Comparison of ENCODE assay signal across 2 cellular contexts in the genomic region with DNA sequence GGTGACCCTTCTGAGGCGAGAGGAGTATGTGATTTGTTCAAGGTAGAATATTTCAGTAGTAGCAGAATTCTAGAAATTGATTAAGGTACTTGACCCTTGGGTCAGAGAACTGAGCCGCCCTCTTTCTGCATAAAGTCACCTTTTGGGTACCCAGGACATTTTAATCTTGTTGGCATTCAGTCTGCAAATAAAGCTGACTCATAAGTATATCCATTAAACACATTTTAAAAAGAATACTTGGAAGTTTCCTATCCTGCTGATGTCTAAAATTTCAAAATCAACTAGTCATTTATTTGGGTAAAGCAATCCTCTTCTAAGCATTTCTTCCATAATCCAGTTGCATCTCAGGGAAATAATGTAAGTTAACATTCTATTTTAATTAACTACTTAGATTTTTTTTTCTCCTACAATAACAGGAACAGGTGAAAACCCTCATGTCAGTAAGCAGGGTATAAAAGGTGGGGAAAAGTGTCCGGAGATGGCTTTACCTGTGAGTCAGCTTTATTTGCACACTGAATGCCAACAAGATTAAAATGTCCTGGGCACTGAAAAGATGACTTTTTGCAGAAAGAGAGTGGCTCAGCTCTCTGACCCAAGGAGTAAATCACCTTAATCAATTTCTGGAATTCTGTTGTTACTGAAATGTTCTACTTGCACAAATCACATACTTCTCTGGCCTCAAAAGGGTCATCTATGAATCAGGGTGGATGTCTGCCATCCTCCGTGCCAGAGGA.
TF ChIP-seq lines count a peak whose summit lies in the region.

No MANE protein-coding gene starts in this region.

TF ChIP-seq in A549, 52 proteins besides CTCF, POLR2A, EP300 and RAD21 (continued from another document):
- no peak for TF ChIP-seq HES2 (IDR thresholded peaks at IDR 0.05)
- TF ChIP-seq SREBF2 (IDR thresholded peaks at IDR 0.05), result no peak
- no peak for TF ChIP-seq HOXB5 (CRISPR knock-in tag; IDR thresholded peaks at IDR 0.05)
- TF ChIP-seq MAZ (IDR thresholded peaks at IDR 0.05; ENCODE audit: borderline replicate concordance, low read depth, low read length), result no peak
- TF ChIP-seq ZNF302 (CRISPR knock-in tag; IDR thresholded peaks at IDR 0.05), result no peak
- TF ChIP-seq ZC3H11A (IDR thresholded peaks at IDR 0.05), result no peak
- no peak for TF ChIP-seq CEBPB (IDR thresholded peaks at IDR 0.05)
- TF ChIP-seq SMC3 (IDR thresholded peaks at IDR 0.05), result no peak

TF ChIP-seq in GM23338, 12 proteins besides CTCF, POLR2A, EP300 and RAD21:
- TF ChIP-seq, protein P1, sequence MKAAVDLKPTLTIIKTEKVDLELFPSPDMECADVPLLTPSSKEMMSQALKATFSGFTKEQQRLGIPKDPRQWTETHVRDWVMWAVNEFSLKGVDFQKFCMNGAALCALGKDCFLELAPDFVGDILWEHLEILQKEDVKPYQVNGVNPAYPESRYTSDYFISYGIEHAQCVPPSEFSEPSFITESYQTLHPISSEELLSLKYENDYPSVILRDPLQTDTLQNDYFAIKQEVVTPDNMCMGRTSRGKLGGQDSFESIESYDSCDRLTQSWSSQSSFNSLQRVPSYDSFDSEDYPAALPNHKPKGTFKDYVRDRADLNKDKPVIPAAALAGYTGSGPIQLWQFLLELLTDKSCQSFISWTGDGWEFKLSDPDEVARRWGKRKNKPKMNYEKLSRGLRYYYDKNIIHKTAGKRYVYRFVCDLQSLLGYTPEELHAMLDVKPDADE (IDR thresholded peaks at IDR 0.05), result no peak
- no peak for TF ChIP-seq POLR2AphosphoS5 (IDR thresholded peaks at IDR 0.05; ENCODE audit: low read depth)
- no peak for TF ChIP-seq EZH2 (IDR thresholded peaks at IDR 0.05; ENCODE audit: low read depth, unreplicated experiment)
- no peak for TF ChIP-seq CREB1 (CRISPR knock-in tag; IDR thresholded peaks at IDR 0.05; ENCODE audit: low read depth)
